1 cellular context compared by ENCODE assay signal in the genomic region with DNA sequence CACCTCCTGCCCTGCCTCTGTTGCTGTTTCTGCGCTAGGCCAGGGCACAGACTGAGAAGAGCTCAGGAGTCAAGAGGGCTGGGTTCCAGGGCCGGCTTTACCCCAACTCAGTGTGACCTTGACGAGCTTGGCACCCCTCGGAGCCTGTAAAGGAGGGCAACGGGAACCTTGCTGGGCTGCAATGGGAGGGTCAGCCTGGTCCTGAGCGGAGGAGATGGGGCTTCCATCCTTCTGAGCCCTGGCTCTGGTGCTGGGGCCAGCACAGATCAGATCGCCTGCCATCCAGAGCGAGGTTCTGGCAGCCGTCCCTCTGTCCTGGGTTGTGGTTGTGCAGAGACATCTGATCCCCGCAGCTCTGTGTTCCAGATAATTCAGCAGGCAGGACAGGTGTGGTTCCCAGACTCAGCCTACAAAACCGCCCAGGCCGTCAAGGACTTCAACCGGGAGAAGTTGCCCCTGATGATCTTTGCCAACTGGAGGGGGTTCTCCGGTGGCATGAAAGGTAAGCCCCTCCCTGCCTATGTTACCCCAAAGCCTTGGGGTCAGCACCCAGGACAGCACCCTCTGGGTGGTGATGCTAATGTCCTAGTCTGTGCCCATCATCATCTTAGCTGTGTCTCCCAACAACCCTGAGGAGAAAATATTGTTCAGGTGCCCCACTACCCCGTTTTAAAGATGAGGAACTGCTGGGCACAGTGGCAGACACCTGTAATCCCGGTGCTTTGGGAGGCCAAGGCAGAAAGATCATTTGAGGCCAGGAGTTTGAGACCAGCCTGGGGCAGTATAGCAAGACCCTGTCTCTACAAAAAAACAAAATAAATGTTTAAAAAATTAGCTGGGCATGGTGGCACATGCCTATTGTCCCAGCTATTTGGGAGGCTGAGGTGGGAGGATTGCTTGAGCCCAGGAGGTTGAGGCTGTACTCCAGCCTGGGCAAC.
TF ChIP-seq lines count a peak whose summit lies in the region.

No MANE protein-coding gene starts in this region.

TF ChIP-seq in HepG2, 621 proteins besides CTCF, POLR2A, EP300 and RAD21:
- TF ChIP-seq, protein P1, sequence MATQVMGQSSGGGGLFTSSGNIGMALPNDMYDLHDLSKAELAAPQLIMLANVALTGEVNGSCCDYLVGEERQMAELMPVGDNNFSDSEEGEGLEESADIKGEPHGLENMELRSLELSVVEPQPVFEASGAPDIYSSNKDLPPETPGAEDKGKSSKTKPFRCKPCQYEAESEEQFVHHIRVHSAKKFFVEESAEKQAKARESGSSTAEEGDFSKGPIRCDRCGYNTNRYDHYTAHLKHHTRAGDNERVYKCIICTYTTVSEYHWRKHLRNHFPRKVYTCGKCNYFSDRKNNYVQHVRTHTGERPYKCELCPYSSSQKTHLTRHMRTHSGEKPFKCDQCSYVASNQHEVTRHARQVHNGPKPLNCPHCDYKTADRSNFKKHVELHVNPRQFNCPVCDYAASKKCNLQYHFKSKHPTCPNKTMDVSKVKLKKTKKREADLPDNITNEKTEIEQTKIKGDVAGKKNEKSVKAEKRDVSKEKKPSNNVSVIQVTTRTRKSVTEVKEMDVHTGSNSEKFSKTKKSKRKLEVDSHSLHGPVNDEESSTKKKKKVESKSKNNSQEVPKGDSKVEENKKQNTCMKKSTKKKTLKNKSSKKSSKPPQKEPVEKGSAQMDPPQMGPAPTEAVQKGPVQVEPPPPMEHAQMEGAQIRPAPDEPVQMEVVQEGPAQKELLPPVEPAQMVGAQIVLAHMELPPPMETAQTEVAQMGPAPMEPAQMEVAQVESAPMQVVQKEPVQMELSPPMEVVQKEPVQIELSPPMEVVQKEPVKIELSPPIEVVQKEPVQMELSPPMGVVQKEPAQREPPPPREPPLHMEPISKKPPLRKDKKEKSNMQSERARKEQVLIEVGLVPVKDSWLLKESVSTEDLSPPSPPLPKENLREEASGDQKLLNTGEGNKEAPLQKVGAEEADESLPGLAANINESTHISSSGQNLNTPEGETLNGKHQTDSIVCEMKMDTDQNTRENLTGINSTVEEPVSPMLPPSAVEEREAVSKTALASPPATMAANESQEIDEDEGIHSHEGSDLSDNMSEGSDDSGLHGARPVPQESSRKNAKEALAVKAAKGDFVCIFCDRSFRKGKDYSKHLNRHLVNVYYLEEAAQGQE (IDR thresholded peaks at IDR 0.05; ENCODE audit: borderline replicate concordance in 1 of 2, low read depth in 1 of 2, low read length in 2 of 2) = peak; percentile 18 to 77; a peak in 3 of 4 replicates
- TF ChIP-seq ZNF616 (CRISPR knock-in tag; IDR thresholded peaks at IDR 0.05; ENCODE audit: low read depth) = no peak
